ENCODE assay signal across 8 cellular contexts in the genomic region with DNA sequence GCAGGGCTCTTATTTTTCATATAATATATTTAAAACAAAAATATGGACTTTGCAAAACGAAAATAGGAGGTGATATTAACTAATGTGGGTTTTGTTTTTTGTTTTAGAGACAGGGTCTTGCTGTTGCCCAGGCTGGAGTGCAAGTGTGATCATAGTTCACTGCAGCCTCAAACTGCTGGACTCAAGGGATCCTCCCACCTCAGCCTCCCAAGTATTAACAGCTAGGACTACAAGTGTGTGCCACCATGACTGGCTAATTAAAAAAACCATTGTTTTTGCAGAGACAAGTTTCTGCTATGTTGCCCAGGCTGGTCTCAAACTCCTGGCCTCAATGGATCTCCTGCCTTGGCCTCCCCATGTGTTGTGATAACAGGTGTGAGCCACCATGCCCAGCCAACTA.
"Had no signal": no experiment of that assay in that cellular context is flagged by ENCODE, and none has a peak within 500 bp of the region (broad histone marks: within the 10 kb centered on the region; RNA-seq: fewer than 3 reads in every experiment).

No MANE protein-coding gene starts in this region.

- DNase-seq: GM23248, GOT3, H9, HCEC 1CT, KBM-7 had no signal

- H3K27ac ChIP-seq: GM23248 had no signal

- H3K27ac Mint-ChIP-seq: IgD-negative memory B cell had no signal

- H3K4me3 Mint-ChIP-seq: H9, IgD-negative memory B cell had no signal

- H2AFZ ChIP-seq: GM23248 had no signal

- H3K9me3 Mint-ChIP-seq: H9, IgD-negative memory B cell had no signal

- H3K9ac ChIP-seq: GM23248 had no signal

- FAIRE-seq: H54, HTR-8/SVneo had no signal

- H3K27me3 Mint-ChIP-seq: IgD-negative memory B cell had no signal

- H3K4me1 Mint-ChIP-seq: IgD-negative memory B cell had no signal

- H3K4me3 ChIP-seq: GM23248 had no signal
